Comparison of ENCODE assay signal across 24 cellular contexts in the genomic region with DNA sequence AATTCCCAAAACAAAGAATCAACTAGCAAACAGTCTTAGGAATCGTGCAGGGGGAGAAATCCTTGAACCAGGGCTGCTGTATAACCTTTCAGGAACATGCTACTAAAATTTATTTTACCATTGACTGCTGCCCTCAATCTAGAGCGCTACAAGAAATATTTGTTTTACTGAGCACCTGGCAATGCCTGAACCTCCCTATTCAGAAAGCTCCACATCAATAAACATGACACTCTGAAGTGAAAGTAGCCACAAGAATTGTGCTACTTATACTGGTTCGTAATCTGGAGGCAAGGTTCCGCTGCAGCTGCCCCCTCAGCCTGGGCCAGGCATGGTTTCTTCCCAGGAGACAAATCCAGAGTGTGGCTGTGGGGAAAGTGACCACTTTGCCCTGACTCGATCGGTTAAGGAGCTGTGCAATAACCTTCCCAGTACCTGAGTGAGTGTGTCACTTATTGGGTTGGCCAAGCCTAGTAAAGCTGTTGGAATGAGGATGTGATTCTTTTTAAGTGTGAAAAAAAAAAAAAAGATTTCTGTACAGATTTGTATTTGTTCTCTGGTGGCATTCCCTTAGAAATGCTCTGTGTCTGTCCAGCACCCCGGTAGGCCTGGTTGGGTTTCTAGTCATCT. TPM values are rescaled to one million over a fixed set of nuclear protein-coding genes. Genes with fewer than 3 reads are reported as not detected.
A peak's percentile ranks its signal among the peaks of the same experiment; 100 is the strongest.
DNase-seq lines count a peak whose midpoint lies in the region; ATAC-seq and TF ChIP-seq lines count a peak whose summit lies in the region.
"Had no signal": no experiment of that assay in that cellular context is flagged by ENCODE, and none has a peak within 500 bp of the region (broad histone marks: within the 10 kb centered on the region; RNA-seq: fewer than 3 reads in every experiment).

No MANE protein-coding gene starts in this region.

- BruUV-seq in mammary epithelial cell (replicated peaks; lab: Mats Ljungman, UMichigan), result TSS peak; percentile 74

- DNase-seq in LoVo (ENCODE audit: low spot score) (peak; percentile 81), mammary epithelial cell (peak; percentile 89), left lung (no peak), stomach (peak; percentile 45), pons (ENCODE audit: low spot score) (no peak), NCI-H748 (lab: John Stamatoyannopoulos, UW; ENCODE audit: unreplicated experiment) (no peak)
- no peak for DNase-seq in activated CD4-positive, alpha-beta T cell treated with anti-CD3 and anti-CD28 coated beads for 4 hours
- DNase-seq in activated T-cell treated with anti-CD3 and anti-CD28 coated beads, Interleukin-2, amount 50 U/mL, for 4 hours, result no peak
- DNase-seq: dorsolateral prefrontal cortex; mesenchymal stem cell; NCI-H1048; NCI-H2081 treated with DMSO at 0.1 percent for 48 hours; NCI-H526; SJCRH30; stimulated activated naive CD4-positive, alpha-beta T cell; uterus had no signal

- no peaks in the 10 kb centered on the region for H3K9me3 Mint-ChIP-seq in activated T-cell treated with anti-CD3 and anti-CD28 coated beads, Interleukin-2, amount 50 U/mL, for 4 hours
- H3K9me3 Mint-ChIP-seq: neural progenitor cell; T-helper 2 cell treated with Interferon-gamma antibody and Interleukin-4, amounts not matched to agents 5 μg/mL and 100 μg/mL, for 36 hours had no signal

- H3K4me1 ChIP-seq in mammary epithelial cell (ENCODE audit: insufficient read depth, low read length) (peaks cover 44% of the 10 kb centered on the region), left lung (peaks cover 0 to 7% of the 10 kb centered on the region in 2 donors), stomach (peaks cover 22 to 51% (median 42%) of the 10 kb centered on the region in 4 donors)
- H3K4me1 ChIP-seq: HAP-1, neural progenitor cell, right atrium auricular region, uterus had no signal

- intact Hi-C loops in mammary epithelial cell (cut with micrococcal nuclease), result no loop called here
- intact Hi-C loops in left lung (cut with DNase I), result no loop called here
- intact Hi-C loops in stomach (cut with DNase I; ENCODE audit: low total_unique reads), result no loop called here

- CTCF ChIA-PET in mammary epithelial cell (lab: Charles Lee; ENCODE audit: low non-redundant PET), result no interaction called here

- dilution Hi-C loops in mammary epithelial cell (cut with HindIII; ENCODE audit: low sequenced_read_pairs), result no loop called here

- no peaks in the 10 kb centered on the region for H3K4me1 Mint-ChIP-seq in activated T-cell treated with anti-CD3 and anti-CD28 coated beads, Interleukin-2, amount 50 U/mL, for 4 hours (ENCODE audit: low read depth)

- TF ChIP-seq CTCF in mammary epithelial cell (conservative IDR thresholded peaks at IDR 0.05 in 1 of 2, IDR thresholded peaks at IDR 0.05 in 1 of 2; ENCODE audit: extremely low read depth in 1 of 2, insufficient read depth in 1 of 2, low read depth in 1 of 2, low read length in 2 of 2) (no peak), left lung (IDR thresholded peaks at IDR 0.05) (no peak), stomach (IDR thresholded peaks at IDR 0.05) (no peak)

- H3K27me3 Mint-ChIP-seq in activated T-cell treated with anti-CD3 and anti-CD28 coated beads, Interleukin-2, amount 50 U/mL, for 4 hours (ENCODE audit: low read depth), result peaks cover 32% of the 10 kb centered on the region

- H3K36me3 ChIP-seq in mammary epithelial cell (ENCODE audit: insufficient read depth, low read length), result no peaks in the 10 kb centered on the region
- no peaks in the 10 kb centered on the region for H3K36me3 ChIP-seq in left lung
- no peaks in the 10 kb centered on the region for H3K36me3 ChIP-seq in stomach
- H3K36me3 ChIP-seq: HAP-1, neural progenitor cell, right atrium auricular region, SJCRH30, uterus had no signal

- H3K9ac ChIP-seq in mammary epithelial cell (ENCODE audit: insufficient read depth, low read length), result peak overlapping the region; percentile 34
- H3K9ac ChIP-seq: neural progenitor cell had no signal

- 15% methylated on average over 7 of the region's 7 CpGs for WGBS in mammary epithelial cell (ENCODE audit: low coverage, missing lambda C conversion rate)
- 29 to 55% (median 47%) methylated on average over 7 of the region's 7 CpGs for WGBS in stomach, 5 donors

- peak overlapping the region in 2 of 3 experiments; percentile 5 to 16 for H3K4me3 ChIP-seq in mammary epithelial cell (replicated peaks in 1 of 3; ENCODE audit: insufficient read depth in 1 of 3, low read depth in 2 of 3, low read length in 3 of 3)
- H3K4me3 ChIP-seq in left lung, result no peak overlapping the region
- no peak overlapping the region for H3K4me3 ChIP-seq in stomach
- H3K4me3 ChIP-seq: dorsolateral prefrontal cortex, HAP-1, K562, neural progenitor cell, right atrium auricular region, SJCRH30, uterus had no signal

- H3K9me3 ChIP-seq in mammary epithelial cell (replicated peaks; ENCODE audit: insufficient read depth, low read length) (no peaks in the 10 kb centered on the region), left lung (no peaks in the 10 kb centered on the region), stomach (no peaks in the 10 kb centered on the region)
- H3K9me3 ChIP-seq: HAP-1, right atrium auricular region, SJCRH30, uterus had no signal

- H4K20me1 ChIP-seq in mammary epithelial cell (ENCODE audit: insufficient read depth, low read length), result no peaks in the 10 kb centered on the region

- no peak overlapping the region for H3K4me3 Mint-ChIP-seq in activated T-cell treated with anti-CD3 and anti-CD28 coated beads, Interleukin-2, amount 50 U/mL, for 4 hours
- H3K4me3 Mint-ChIP-seq: neural progenitor cell; T-helper 2 cell treated with Interferon-gamma antibody and Interleukin-4, amounts not matched to agents 5 μg/mL and 100 μg/mL, for 36 hours had no signal

- peak; percentile 86 for ATAC-seq in left lung
- no peak for ATAC-seq in activated T-cell treated with anti-CD3 and anti-CD28 coated beads, Interleukin-2, amount 50 U/mL, for 4 hours
- ATAC-seq: K562 had no signal

- peak overlapping the region; percentile 81 for H3K4me2 ChIP-seq in mammary epithelial cell (ENCODE audit: insufficient read depth, low read depth, low read length)
- H3K4me2 ChIP-seq: neural progenitor cell had no signal

- no peaks in the 10 kb centered on the region for H3K79me2 ChIP-seq in mammary epithelial cell (ENCODE audit: insufficient read depth, low read length)

- no peaks in the 10 kb centered on the region for H3K36me3 Mint-ChIP-seq in activated T-cell treated with anti-CD3 and anti-CD28 coated beads, Interleukin-2, amount 50 U/mL, for 4 hours (ENCODE audit: insufficient read depth)
- H3K36me3 Mint-ChIP-seq: neural progenitor cell had no signal

- peak overlapping the region; percentile 82 for H2AFZ ChIP-seq in mammary epithelial cell (ENCODE audit: low read depth, low read length)
- H2AFZ ChIP-seq: neural progenitor cell had no signal

- TF ChIP-seq EP300 in stomach (IDR thresholded peaks at IDR 0.05), result no peak

- H3K27me3 ChIP-seq in mammary epithelial cell (ENCODE audit: insufficient read depth, low read length) (no peaks in the 10 kb centered on the region), left lung (peaks cover 0 to 17% of the 10 kb centered on the region in 2 donors), stomach (peaks cover 0 to 29% (median 0%) of the 10 kb centered on the region in 3 donors)
- H3K27me3 ChIP-seq: right atrium auricular region, SJCRH30, uterus had no signal

- in situ Hi-C loops in mammary epithelial cell (cut with MboI; ENCODE audit: low sequenced_read_pairs in 2 of 2), result no loop called here

- H3K27ac ChIP-seq in mammary epithelial cell (ENCODE audit: insufficient read depth, low read depth, low read length) (peak overlapping the region; percentile 78), left lung (peak overlapping the region; percentile 47 to 68), stomach (peak overlapping the region; percentile 62 to 86 (median 77))
- H3K27ac ChIP-seq: dorsolateral prefrontal cortex, neural progenitor cell, right atrium auricular region, SJCRH30, uterus had no signal

- peak in 1 of 4 donors; percentile 25 for TF ChIP-seq POLR2A in stomach (IDR thresholded peaks at IDR 0.05)

RNA-seq across cellular contexts. Expression of gene VWA2, which starts 7.7 kb away (rescaled TPM):
- total RNA-seq in mammary epithelial cell (1 to 10 TPM in 1 of 2 donors, under 1 TPM in 1; 0.14 to 2.5 TPM), left lung (10 to 100 TPM in 1 of 2 donors, 1 to 10 TPM in 1; 9.5 to 18.9 TPM), stomach (10 to 100 TPM in 2 of 5 donors, 1 to 10 TPM in 3; 2.3 to 20.7 (median 6.4) TPM)
- polyA plus RNA-seq in mammary epithelial cell (0.34 TPM), stomach (1 to 10 TPM in 2 of 3 donors, under 1 TPM in 1; 0.46 to 6.2 (median 1.5) TPM)
- polyA minus RNA-seq in mammary epithelial cell, result 1.8 TPM
- total RNA-seq in activated T-cell treated with anti-CD3 and anti-CD28 coated beads, Interleukin-2, amount 50 U/mL, for 4 hours, result not detected
- total RNA-seq: activated CD8-positive, alpha-beta memory T cell treated with anti-CD3 and anti-CD28 coated beads for 36 hours; G401; glomerular endothelial cell; K562; right atrium auricular region; SJCRH30 had no signal
- polyA plus RNA-seq: K562 had no signal

Comparison
In these comparisons a context has a peak if more than half of its experiments do, and no peak if none do; other contexts are left out.
1. DNase-seq: peak in LoVo (single experiment), mammary epithelial cell (single experiment) and stomach (single experiment); none in left lung (0 of 2), pons (single experiment), activated CD4-positive, alpha-beta T cell treated with anti-CD3 and anti-CD28 coated beads for 4 hours (0 of 2), activated T-cell treated with anti-CD3 and anti-CD28 coated beads, Interleukin-2, amount 50 U/mL, for 4 hours (single experiment) and NCI-H748 (single experiment).
2. H3K4me3 ChIP-seq: peak in mammary epithelial cell (2 of 3); none in left lung (0 of 2) and stomach (0 of 4).
3. Peak in every context shown above with its lines, with median percentiles within 50 percentile points of each other: H3K27ac ChIP-seq.